In the genomic region with DNA sequence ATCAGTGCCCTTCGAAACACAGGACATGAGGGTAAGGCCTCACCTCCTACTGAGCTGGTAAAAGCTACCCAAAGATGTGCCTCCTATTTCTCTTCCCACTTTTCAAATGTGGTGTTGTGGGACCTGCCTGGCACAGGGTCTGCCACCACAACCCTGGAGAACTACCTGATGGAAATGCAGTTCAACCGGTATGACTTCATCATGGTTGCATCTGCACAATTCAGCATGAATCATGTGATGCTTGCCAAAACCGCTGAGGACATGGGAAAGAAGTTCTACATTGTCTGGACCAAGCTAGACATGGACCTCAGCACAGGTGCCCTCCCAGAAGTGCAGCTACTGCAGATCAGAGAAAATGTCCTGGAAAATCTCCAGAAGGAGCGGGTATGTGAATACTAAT, we compare ENCODE assay signal across 36 cellular contexts. TPM values are rescaled to one million over a fixed set of nuclear protein-coding genes. Genes with fewer than 3 reads are reported as not detected.
"Had no signal": no experiment of that assay in that cellular context is flagged by ENCODE, and none has a peak within 500 bp of the region (broad histone marks: within the 10 kb centered on the region; RNA-seq: fewer than 3 reads in every experiment).

No MANE protein-coding gene starts in this region.

- ATAC-seq: gastroesophageal sphincter; left cardiac atrium; left ventricle myocardium superior; naive thymus-derived CD4-positive, alpha-beta T cell; stimulated activated naive B cell treated with anti-CD40 and anti-IgM and Interleukin-4, amounts not matched to agents 10 μg/mL and 1 μg/mL and 100 μg/mL, for 72 hours; upper lobe of right lung had no signal

- H3K27me3 ChIP-seq: ascending aorta, brain microvascular endothelial cell, esophagus squamous epithelium, right atrium auricular region, stomach, tibial artery, upper lobe of right lung had no signal

- H3K27ac Mint-ChIP-seq: activated naive CD4-positive, alpha-beta T cell treated with anti-CD3 and anti-CD28 coated beads, Interleukin-2, amount 10 ng/mL, durations not matched to agents 7 days and 5 days; activated T-helper 1 cell treated with anti-CD3 and anti-CD28 coated beads, Interleukin-12 subunit alpha, Interleukin-12 subunit beta, Interleukin-2, Interleukin-4 antibody, amounts not matched to agents 30 ng/mL and 10 ng/mL and 1 ng/mL, durations not matched to agents 14 hours and 24 hours and 36 hours; stimulated activated naive B cell treated with anti-CD40 and anti-IgM and Interleukin-4, amounts not matched to agents 10 μg/mL and 1 μg/mL and 100 μg/mL, for 72 hours; T-helper 1 cell treated with Interleukin-12 subunit alpha and Interleukin-12 subunit beta and Interleukin-4 antibody, amounts not matched to agents 30 μg/mL and 1 μg/mL, for 36 hours had no signal

- H3K27me3 Mint-ChIP-seq: activated naive CD4-positive, alpha-beta T cell treated with anti-CD3 and anti-CD28 coated beads, Interleukin-2, amount 10 ng/mL, durations not matched to agents 7 days and 5 days; activated naive CD8-positive, alpha-beta T cell treated with anti-CD3 and anti-CD28 coated beads, Interleukin-2, amount 10 ng/mL, durations not matched to agents 7 days and 5 days; stimulated activated naive B cell treated with anti-CD40 and anti-IgM and Interleukin-4, amounts not matched to agents 10 μg/mL and 1 μg/mL and 100 μg/mL, for 72 hours had no signal

- H3K4me1 ChIP-seq: ascending aorta, parathyroid adenoma, right atrium auricular region, upper lobe of right lung had no signal

- H3K9me3 Mint-ChIP-seq: activated T-helper 1 cell treated with anti-CD3 and anti-CD28 coated beads, Interleukin-12 subunit alpha, Interleukin-12 subunit beta, Interleukin-2, Interleukin-4 antibody, amounts not matched to agents 30 ng/mL and 10 ng/mL and 1 ng/mL, durations not matched to agents 14 hours and 24 hours and 36 hours had no signal

- FAIRE-seq: endothelial cell of umbilical vein, keratinocyte, TTC549 had no signal

- H3K4me3 Mint-ChIP-seq: activated naive CD4-positive, alpha-beta T cell treated with anti-CD3 and anti-CD28 coated beads, Interleukin-2, amount 10 ng/mL, durations not matched to agents 7 days and 5 days; activated T-helper 1 cell treated with anti-CD3 and anti-CD28 coated beads, Interleukin-12 subunit alpha, Interleukin-12 subunit beta, Interleukin-2, Interleukin-4 antibody, amounts not matched to agents 30 ng/mL and 10 ng/mL and 1 ng/mL, durations not matched to agents 14 hours and 24 hours and 36 hours; stimulated activated naive B cell treated with anti-CD40 and anti-IgM and Interleukin-4, amounts not matched to agents 10 μg/mL and 1 μg/mL and 100 μg/mL, for 72 hours; T-helper 1 cell treated with Interleukin-12 subunit alpha and Interleukin-12 subunit beta and Interleukin-4 antibody, amounts not matched to agents 30 μg/mL and 1 μg/mL, for 36 hours had no signal

- DNase-seq: activated CD4-positive, alpha-beta T cell treated with anti-CD3 and anti-CD28 coated beads for 48 hours; activated CD4-positive, alpha-beta T cell treated with anti-CD3 and anti-CD28 coated beads, Interleukin-2, amount 50 U/mL, for 48 hours; activated CD8-positive, alpha-beta memory T cell treated with anti-CD3 and anti-CD28 coated beads for 24 hours; activated CD8-positive, alpha-beta memory T cell treated with anti-CD3 and anti-CD28 coated beads, Interleukin-2, amount 50 U/mL, for 4 hours; activated effector memory CD4-positive, alpha-beta T cell treated with anti-CD3 and anti-CD28 coated beads, Interleukin-2, amount 50 U/mL, for 16 hours; activated naive CD4-positive, alpha-beta T cell treated with anti-CD3 and anti-CD28 coated beads, Interleukin-2, amount 10 ng/mL, durations not matched to agents 7 days and 5 days; activated naive CD8-positive, alpha-beta T cell treated with anti-CD3 and anti-CD28 coated beads, Interleukin-2, amount 10 ng/mL, durations not matched to agents 7 days and 5 days; activated T-cell treated with anti-CD3 and anti-CD28 coated beads, Interleukin-2, amount 50 U/mL, for 1 hour; brain microvascular endothelial cell; central memory CD4-positive, alpha-beta T cell; esophagus squamous epithelium; hippocampal formation; left cardiac atrium; left ventricle myocardium superior; midbrain; naive thymus-derived CD4-positive, alpha-beta T cell; stimulated activated CD4-positive, alpha-beta T cell treated with anti-CD3 and anti-CD28 coated beads, Interleukin-1b, Interleukin-23, amount 100 ng/mL, for 48 hours; stimulated activated naive B cell treated with anti-CD40 and anti-IgM and Interleukin-4, amounts not matched to agents 10 μg/mL and 1 μg/mL and 100 μg/mL, for 72 hours; stomach; T-helper 9 cell; tibial artery; upper lobe of right lung had no signal

- H3K4me3 ChIP-seq: ascending aorta, esophagus squamous epithelium, gastroesophageal sphincter, right atrium auricular region, smooth muscle cell, stomach, tibial artery, upper lobe of right lung had no signal

- H3K36me3 ChIP-seq: ascending aorta, brain microvascular endothelial cell, esophagus squamous epithelium, gastroesophageal sphincter, right atrium auricular region, stomach, tibial artery, upper lobe of right lung had no signal

- H3K9me3 ChIP-seq: ascending aorta, esophagus squamous epithelium, gastroesophageal sphincter, right atrium auricular region, stomach, tibial artery, upper lobe of right lung had no signal

- H3K27ac ChIP-seq: ascending aorta, brain microvascular endothelial cell, esophagus squamous epithelium, gastroesophageal sphincter, parathyroid adenoma, right atrium auricular region, stomach, tibial artery, upper lobe of right lung, VCaP had no signal

RNA-seq across cellular contexts. Expression of gene IRGM, which starts 1.9 kb away (rescaled TPM):
- total RNA-seq: ascending aorta, endothelial cell of umbilical vein, gastroesophageal sphincter, left cardiac atrium, left ventricle myocardium superior, lung microvascular endothelial cell, pulmonary artery endothelial cell, right atrium auricular region, upper lobe of right lung had no signal
- polyA plus RNA-seq: endothelial cell of umbilical vein, keratinocyte, neural cell, stomach had no signal
